ENCODE assay signal across 2 cellular contexts in genomic region chr2:178233428-178233827, GRCh38.
TF ChIP-seq lines count a peak whose summit lies in the region.

No MANE protein-coding gene starts in this region.

TF ChIP-seq in SK-N-SH, 30 proteins besides CTCF, POLR2A, EP300 and RAD21:
- TF ChIP-seq TCF12 (IDR thresholded peaks at IDR 0.05): 0 out of 2 replicates have a peak, but pooled peaks have one; percentile 19
- TF ChIP-seq YY1 (IDR thresholded peaks at IDR 0.05; ENCODE audit: low read depth): no peak
- TF ChIP-seq FOSL2 (IDR thresholded peaks at IDR 0.05; ENCODE audit: borderline replicate concordance, low read depth): 0 out of 2 replicates have a peak, but pooled peaks have one; percentile 5
- peak; percentile 39; the same call in 1 of the 2 replicates for TF ChIP-seq PBX3 (IDR thresholded peaks at IDR 0.05)

TF ChIP-seq in SK-N-SH treated with all-trans-retinoic acid at 6 μM for 48 hours, 23 proteins besides CTCF, POLR2A, EP300 and RAD21:
- TF ChIP-seq OSR1 (CRISPR knock-in tag; IDR thresholded peaks at IDR 0.05) (no peak), RARB (CRISPR knock-in tag; IDR thresholded peaks at IDR 0.05) (no peak), ZNF8 (CRISPR knock-in tag; IDR thresholded peaks at IDR 0.05) (no peak), ZFP30 (CRISPR knock-in tag; IDR thresholded peaks at IDR 0.05) (no peak), CSRNP3 (CRISPR knock-in tag; IDR thresholded peaks at IDR 0.05) (no peak), ZFP3 (CRISPR knock-in tag; IDR thresholded peaks at IDR 0.05) (no peak), ISL1 (CRISPR knock-in tag; IDR thresholded peaks at IDR 0.05) (no peak), TOX (CRISPR knock-in tag; IDR thresholded peaks at IDR 0.05; ENCODE audit: borderline replicate concordance) (no peak), GLIS3 (CRISPR knock-in tag; IDR thresholded peaks at IDR 0.05) (no peak), ZNF70 (CRISPR knock-in tag; IDR thresholded peaks at IDR 0.05) (no peak), ARNTL (CRISPR knock-in tag; IDR thresholded peaks at IDR 0.05; ENCODE audit: borderline replicate concordance, low read depth) (no peak), PPARA (CRISPR knock-in tag; IDR thresholded peaks at IDR 0.05; ENCODE audit: borderline replicate concordance) (no peak), PATZ1 (CRISPR knock-in tag; IDR thresholded peaks at IDR 0.05; ENCODE audit: borderline replicate concordance) (no peak), CSDC2 (CRISPR knock-in tag; IDR thresholded peaks at IDR 0.05) (no peak)
